34 cellular contexts compared by ENCODE assay signal in genomic region chr5:106076655-106077054, GRCh38.
"Had no signal": no experiment of that assay in that cellular context is flagged by ENCODE, and none has a peak within 500 bp of the region (broad histone marks: within the 10 kb centered on the region; RNA-seq: fewer than 3 reads in every experiment).

No MANE protein-coding gene starts in this region.

- DNase-seq: activated CD4-positive, alpha-beta T cell treated with anti-CD3 and anti-CD28 coated beads for 4 hours; activated CD4-positive, alpha-beta T cell treated with anti-CD3 and anti-CD28 coated beads, Interleukin-2, amount 50 U/mL, for 48 hours; activated CD8-positive, alpha-beta T cell treated with anti-CD3 and anti-CD28 coated beads, Interleukin-2, amount 10 ng/mL, durations not matched to agents 7 days and 5 days; activated gamma-delta T cell treated with Interleukin-2 at 50 U/mL for 16 hours; activated naive CD4-positive, alpha-beta T cell treated with anti-CD3 and anti-CD28 coated beads, Interleukin-2, amount 10 ng/mL, durations not matched to agents 7 days and 5 days; activated naive CD8-positive, alpha-beta T cell treated with anti-CD3 and anti-CD28 coated beads for 36 hours; activated T-cell treated with anti-CD3 and anti-CD28 coated beads, Interleukin-2, amount 50 U/mL, for 24 hours; adrenal gland; body of pancreas; caudate nucleus; cerebellar nuclear complex; NCI-H1092 treated with DMSO at 0.1 percent for 48 hours; NCI-H146; NCI-H187; NCI-H2029 treated with DMSO at 0.1 percent for 48 hours; NCI-H2107; NCI-H226; NCI-H446 treated with DMSO at 0.1 percent for 48 hours; NCI-H524; NK-92 treated with Interleukin-12 subunit alpha and Interleukin-12 subunit beta, amount 100 ng/mL, for 24 hours; PC-3; Peyer's patch; RPMI8226; SHP77 treated with DMSO at 0.1 percent for 48 hours; SK-N-SH had no signal

- H3K4me1 ChIP-seq: adrenal gland, body of pancreas, breast epithelium, Peyer's patch, SJSA1 had no signal

- H3K27me3 ChIP-seq: adrenal gland, body of pancreas, breast epithelium, Peyer's patch, SJSA1 had no signal

- H3K9me3 Mint-ChIP-seq: activated naive CD4-positive, alpha-beta T cell treated with anti-CD3 and anti-CD28 coated beads, Interleukin-2, amount 10 ng/mL, durations not matched to agents 7 days and 5 days; T-helper 1 cell treated with Interleukin-12 subunit alpha and Interleukin-12 subunit beta and Interleukin-4 antibody, amounts not matched to agents 30 μg/mL and 1 μg/mL, for 36 hours; T-helper 2 cell treated with Interferon-gamma antibody and Interleukin-4, amounts not matched to agents 5 μg/mL and 100 μg/mL, for 36 hours had no signal

- H3K27ac ChIP-seq: adrenal gland, body of pancreas, breast epithelium, Peyer's patch, SJSA1 had no signal

- H3K4me3 ChIP-seq: adrenal gland, body of pancreas, breast epithelium, K562, Peyer's patch, SJSA1 had no signal

- H3K4me1 Mint-ChIP-seq: activated naive CD4-positive, alpha-beta T cell treated with anti-CD3 and anti-CD28 coated beads, Interleukin-2, amount 10 ng/mL, durations not matched to agents 7 days and 5 days; activated naive CD8-positive, alpha-beta T cell treated with anti-CD3 and anti-CD28 coated beads for 36 hours had no signal

- H3K36me3 Mint-ChIP-seq: activated naive CD4-positive, alpha-beta T cell treated with anti-CD3 and anti-CD28 coated beads, Interleukin-2, amount 10 ng/mL, durations not matched to agents 7 days and 5 days; activated naive CD8-positive, alpha-beta T cell treated with anti-CD3 and anti-CD28 coated beads for 36 hours; WTC11 had no signal

- H3K4me3 Mint-ChIP-seq: activated CD8-positive, alpha-beta T cell treated with anti-CD3 and anti-CD28 coated beads, Interleukin-2, amount 10 ng/mL, durations not matched to agents 7 days and 5 days; activated naive CD4-positive, alpha-beta T cell treated with anti-CD3 and anti-CD28 coated beads, Interleukin-2, amount 10 ng/mL, durations not matched to agents 7 days and 5 days; activated naive CD8-positive, alpha-beta T cell treated with anti-CD3 and anti-CD28 coated beads for 36 hours; activated T-cell treated with anti-CD3 and anti-CD28 coated beads, Interleukin-2, amount 50 U/mL, for 24 hours; T-helper 1 cell treated with Interleukin-12 subunit alpha and Interleukin-12 subunit beta and Interleukin-4 antibody, amounts not matched to agents 30 μg/mL and 1 μg/mL, for 36 hours; T-helper 2 cell treated with Interferon-gamma antibody and Interleukin-4, amounts not matched to agents 5 μg/mL and 100 μg/mL, for 36 hours; WTC11 had no signal

- H3K27ac Mint-ChIP-seq: activated CD8-positive, alpha-beta T cell treated with anti-CD3 and anti-CD28 coated beads, Interleukin-2, amount 10 ng/mL, durations not matched to agents 7 days and 5 days; activated naive CD4-positive, alpha-beta T cell treated with anti-CD3 and anti-CD28 coated beads, Interleukin-2, amount 10 ng/mL, durations not matched to agents 7 days and 5 days; activated naive CD8-positive, alpha-beta T cell treated with anti-CD3 and anti-CD28 coated beads for 36 hours; activated T-cell treated with anti-CD3 and anti-CD28 coated beads, Interleukin-2, amount 50 U/mL, for 24 hours; T-helper 1 cell treated with Interleukin-12 subunit alpha and Interleukin-12 subunit beta and Interleukin-4 antibody, amounts not matched to agents 30 μg/mL and 1 μg/mL, for 36 hours; T-helper 2 cell treated with Interferon-gamma antibody and Interleukin-4, amounts not matched to agents 5 μg/mL and 100 μg/mL, for 36 hours had no signal

- FAIRE-seq: astrocyte, K562, TTC549 had no signal

- H3K27me3 Mint-ChIP-seq: activated naive CD4-positive, alpha-beta T cell treated with anti-CD3 and anti-CD28 coated beads, Interleukin-2, amount 10 ng/mL, durations not matched to agents 7 days and 5 days; activated naive CD8-positive, alpha-beta T cell treated with anti-CD3 and anti-CD28 coated beads for 36 hours; activated T-cell treated with anti-CD3 and anti-CD28 coated beads, Interleukin-2, amount 50 U/mL, for 24 hours had no signal

- H3K9me3 ChIP-seq: adrenal gland, body of pancreas, breast epithelium, Peyer's patch, SJSA1, SK-N-SH had no signal

- ATAC-seq: activated CD4-positive, CD25-positive, alpha-beta regulatory T cell treated with anti-CD3 and anti-CD28 coated beads, Interleukin-2, amount 50 U/mL, for 24 hours; activated CD8-positive, alpha-beta T cell treated with anti-CD3 and anti-CD28 coated beads, Interleukin-2, amount 10 ng/mL, durations not matched to agents 7 days and 5 days; body of pancreas; K562; PC-3; WTC11 had no signal

- H3K36me3 ChIP-seq: adrenal gland, breast epithelium, Peyer's patch, SJSA1 had no signal
